In genomic region chr1:43814401-43814800, GRCh38 we compare ENCODE assay signal across 19 cellular contexts.
"Had no signal": no experiment of that assay in that cellular context is flagged by ENCODE, and none has a peak within 500 bp of the region (broad histone marks: within the 10 kb centered on the region; RNA-seq: fewer than 3 reads in every experiment).

No MANE protein-coding gene starts in this region.

- H3K27ac ChIP-seq: coronary artery, epithelial cell of prostate, gastroesophageal sphincter, heart left ventricle, thyroid gland had no signal

- DNase-seq: activated CD8-positive, alpha-beta memory T cell treated with anti-CD3 and anti-CD28 coated beads, Interleukin-2, amount 50 U/mL, for 4 hours; activated naive CD4-positive, alpha-beta T cell; activated T-cell treated with anti-CD3 and anti-CD28 coated beads, Interleukin-2, amount 50 U/mL, for 24 hours; amygdala; cerebellar nuclear complex; heart left ventricle; left colon; mesendoderm; mucosa of descending colon; nephron progenitor cell; posterior cingulate gyrus; stimulated activated CD4-positive, alpha-beta T cell treated with anti-CD3 and anti-CD28 coated beads, Interleukin-4, amount 100 ng/mL, for 1 hour; stimulated activated naive CD4-positive, alpha-beta T cell; T-helper 1 cell; thyroid gland had no signal

- H3K4me1 ChIP-seq: thyroid gland had no signal

- H3K9me3 ChIP-seq: thyroid gland had no signal

- H3K4me3 ChIP-seq: coronary artery, gastroesophageal sphincter, heart left ventricle, mucosa of descending colon, thyroid gland had no signal

- ATAC-seq: gastroesophageal sphincter, heart left ventricle, left colon, mucosa of descending colon, WTC11 had no signal

- H3K27me3 ChIP-seq: gastroesophageal sphincter, heart left ventricle, thyroid gland had no signal
